8 cellular contexts compared by ENCODE assay signal in the genomic region with DNA sequence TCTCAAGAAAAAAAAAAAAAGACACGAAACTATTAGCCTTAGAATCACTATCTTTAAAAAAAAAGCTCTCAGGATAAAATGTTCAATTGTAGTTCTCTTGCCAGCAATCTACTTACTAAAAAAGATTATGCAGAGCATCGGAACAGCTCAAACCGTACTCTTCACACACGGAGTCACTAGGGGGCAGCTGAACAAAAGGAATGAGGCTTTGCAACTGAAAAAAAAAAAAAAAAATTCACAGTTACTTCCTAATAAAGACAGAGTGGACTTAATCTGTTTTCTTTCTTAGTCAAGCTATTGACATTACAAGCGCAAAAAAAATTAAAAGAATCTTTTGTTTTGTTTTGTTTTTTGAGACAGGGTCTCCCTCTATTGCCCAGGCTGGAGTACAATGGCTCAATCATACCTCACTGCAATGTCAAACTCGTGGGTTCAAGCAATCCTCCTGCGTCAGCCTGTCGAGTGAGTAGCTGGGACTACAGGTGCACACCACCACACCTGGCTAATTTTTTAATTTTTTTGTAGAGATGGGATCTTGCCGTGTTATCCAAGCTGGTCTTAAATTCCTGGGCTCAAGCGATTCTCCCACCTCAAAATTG. TPM values are rescaled to one million over a fixed set of nuclear protein-coding genes. Genes with fewer than 3 reads are reported as not detected.
A peak's percentile ranks its signal among the peaks of the same experiment; 100 is the strongest.
DNase-seq lines count a peak whose midpoint lies in the region; ATAC-seq and TF ChIP-seq lines count a peak whose summit lies in the region.

No MANE protein-coding gene starts in this region.

- H3K4me2 ChIP-seq in OCI-LY3 (ENCODE audit: low read length): no peak overlapping the region

- no peak overlapping the region for H3K9ac ChIP-seq in OCI-LY3 (ENCODE audit: low read length)

- H3K79me2 ChIP-seq in OCI-LY3 (ENCODE audit: low read length): no peaks in the 10 kb centered on the region

- H3K36me3 ChIP-seq in OCI-LY3 (replicated peaks; ENCODE audit: low read depth, low read length): peaks cover 10% of the 10 kb centered on the region

- no peak overlapping the region for H2AFZ ChIP-seq in OCI-LY3 (ENCODE audit: low read depth, low read length)

- H3K27me3 ChIP-seq in OCI-LY3 (ENCODE audit: low read depth, low read length): no peaks in the 10 kb centered on the region

- H3K4me3 ChIP-seq in OCI-LY3 (ENCODE audit: low read length): no peak overlapping the region

- no peak overlapping the region for H3K27ac ChIP-seq in OCI-LY3 (ENCODE audit: low read length)

- DNase-seq in DMS53 treated with DMSO at 0.1 percent for 48 hours (lab: John Stamatoyannopoulos, UW; ENCODE audit: unreplicated experiment) (peak; percentile 71), HuH-7.5 (ENCODE audit: low spot score) (peak; percentile 52), Right ventricle myocardium superior (no peak), renal cortical epithelial cell (ENCODE audit: low read depth) (peak; percentile 53)
- DNase-seq in activated naive CD4-positive, alpha-beta T cell treated with anti-CD3 and anti-CD28 coated beads, Interleukin-2, amount 50 U/mL, for 16 hours: peak; percentile 42

- no peaks in the 10 kb centered on the region for H3K4me1 ChIP-seq in OCI-LY3 (ENCODE audit: low read length)

- no peaks in the 10 kb centered on the region for H4K20me1 ChIP-seq in OCI-LY3 (ENCODE audit: insufficient read depth, low read length)

- no peaks in the 10 kb centered on the region for H3K9me3 ChIP-seq in OCI-LY3 (ENCODE audit: insufficient read depth, low read length)

- ATAC-seq in Right ventricle myocardium superior (ENCODE audit: poor library complexity) (peak; percentile 79), GM19467 (IDR thresholded peaks at IDR 0.05; ENCODE audit: unreplicated experiment) (no peak), HG02852 (IDR thresholded peaks at IDR 0.05; ENCODE audit: unreplicated experiment) (no peak)

- intact Hi-C loops in Right ventricle myocardium superior (cut with DNase I): loop anchor here (10.0 kb wide), 1 partner anchor 437 kb away; no protein-coding TSS in a partner anchor

- peak; percentile 43 for TF ChIP-seq CTCF in OCI-LY3 (IDR thresholded peaks at IDR 0.05; ENCODE audit: low read depth, low read length)

RNA-seq across cellular contexts. Expression of a gene that starts 11.5 kb away (rescaled TPM):
- total RNA-seq in Right ventricle myocardium superior: 5.2 TPM
- total RNA-seq in renal cortical epithelial cell: 27.8 and 35.2 TPM in 2 replicates

RNA-seq across cellular contexts. Expression of a gene that starts 11.8 kb away (rescaled TPM):
- total RNA-seq in Right ventricle myocardium superior: 56.3 TPM
- 56.6 and 101 TPM in 2 replicates for total RNA-seq in renal cortical epithelial cell

RNA-seq across cellular contexts. Expression of a gene that starts 26.8 kb away (rescaled TPM):
- not detected for total RNA-seq in Right ventricle myocardium superior
- total RNA-seq in renal cortical epithelial cell: 0.17 and 1.4 TPM in 2 replicates

RNA-seq across cellular contexts. Expression of a gene that starts 33.9 kb away (rescaled TPM):
- total RNA-seq in Right ventricle myocardium superior (not detected), renal cortical epithelial cell (0.15 TPM in 1 of 2 replicates, not detected in the other)
